15 cellular contexts compared by ENCODE assay signal in the genomic region with DNA sequence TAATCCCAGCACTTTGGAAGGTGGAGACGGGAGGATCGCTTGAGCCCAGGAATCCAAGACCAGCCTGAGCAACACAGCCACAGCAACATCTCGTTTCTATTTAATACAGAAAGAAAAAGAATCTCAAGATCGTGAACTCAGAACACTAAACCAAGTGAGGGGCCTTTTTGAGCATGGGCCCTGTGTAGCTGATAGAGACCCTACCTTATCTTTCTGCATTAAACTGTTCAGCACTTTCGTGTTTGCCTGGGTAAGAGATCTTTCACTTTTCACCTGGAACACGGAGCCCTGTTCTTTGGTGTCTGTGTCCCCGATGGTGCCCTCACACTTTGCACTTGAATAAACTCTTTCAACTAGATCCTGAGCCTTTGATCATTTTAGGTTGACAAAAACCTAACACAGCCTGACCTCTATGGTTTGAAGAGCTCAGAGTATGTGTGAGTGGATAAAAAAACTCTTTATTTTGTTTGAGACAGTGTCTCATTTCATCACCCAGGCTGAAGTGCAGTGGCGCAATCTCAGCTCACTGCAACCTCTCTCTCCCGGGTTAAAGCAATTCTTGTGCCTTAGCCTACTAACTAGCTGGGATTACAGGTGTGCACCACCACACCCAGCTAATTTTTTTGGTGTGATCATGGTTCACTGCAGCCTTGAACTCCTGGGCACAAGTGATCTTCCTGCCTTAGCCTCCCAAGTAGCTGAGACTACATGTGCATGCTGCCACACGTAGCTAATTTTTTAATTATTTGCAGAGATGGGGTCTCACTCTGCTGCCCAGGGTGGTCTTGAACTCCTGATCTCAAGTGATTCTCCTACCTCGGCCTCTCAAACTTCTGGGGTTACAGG.
DNase-seq lines count a peak whose midpoint lies in the region; ATAC-seq and TF ChIP-seq lines count a peak whose summit lies in the region.
"Had no signal": no experiment of that assay in that cellular context is flagged by ENCODE, and none has a peak within 500 bp of the region (broad histone marks: within the 10 kb centered on the region; RNA-seq: fewer than 3 reads in every experiment).

No MANE protein-coding gene starts in this region.

- no peak for DNase-seq in activated T-cell treated with anti-CD3 and anti-CD28 coated beads, Interleukin-2, amount 50 U/mL, for 24 hours
- DNase-seq in activated T-cell treated with anti-CD3 and anti-CD28 coated beads, Interleukin-2, amount 50 U/mL, for 1 hour = no peak
- DNase-seq in left lung = no peak
- peak; percentile 3 to 20 for DNase-seq in suprapubic skin (ENCODE audit: low spot score in 2 of 2)
- DNase-seq in stimulated activated CD4-positive, alpha-beta T cell treated with anti-CD3 and anti-CD28 coated beads, Interleukin-4, amount 100 ng/mL, for 4 hours = no peak
- DNase-seq: DMS53, HFFc6, NCI-H146, NCI-H2081 treated with DMSO at 0.1 percent for 48 hours, NCI-H446, NCI-H748 treated with DMSO at 0.1 percent for 48 hours had no signal

- H3K27me3 ChIP-seq in OCI-LY3 (ENCODE audit: low read depth, low read length) (no peaks in the 10 kb centered on the region), left lung (no peaks in the 10 kb centered on the region), suprapubic skin (no peaks in the 10 kb centered on the region)

- no peaks in the 10 kb centered on the region for H3K9me3 Mint-ChIP-seq in activated T-cell treated with anti-CD3 and anti-CD28 coated beads, Interleukin-2, amount 50 U/mL, for 24 hours
- H3K9me3 Mint-ChIP-seq: HFFc6 had no signal

- H3K27ac ChIP-seq in OCI-LY3 (ENCODE audit: low read length) = no peak overlapping the region
- no peak overlapping the region for H3K27ac ChIP-seq in left lung
- no peak overlapping the region for H3K27ac ChIP-seq in suprapubic skin

- H2AFZ ChIP-seq in OCI-LY3 (ENCODE audit: low read depth, low read length) = no peak overlapping the region

- peak overlapping the region; percentile 75 for H3K27ac Mint-ChIP-seq in activated T-cell treated with anti-CD3 and anti-CD28 coated beads, Interleukin-2, amount 50 U/mL, for 24 hours
- H3K27ac Mint-ChIP-seq: HFFc6 had no signal

- H3K9me3 ChIP-seq in OCI-LY3 (ENCODE audit: insufficient read depth, low read length) (no peaks in the 10 kb centered on the region), left lung (no peaks in the 10 kb centered on the region), suprapubic skin (no peaks in the 10 kb centered on the region)

- no peak overlapping the region for H3K9ac ChIP-seq in OCI-LY3 (ENCODE audit: low read length)

- H3K4me1 Mint-ChIP-seq in activated T-cell treated with anti-CD3 and anti-CD28 coated beads, Interleukin-2, amount 50 U/mL, for 24 hours (ENCODE audit: low read depth) = peaks cover 18% of the 10 kb centered on the region
- H3K4me1 Mint-ChIP-seq: CD14-positive monocyte had no signal

- H3K36me3 ChIP-seq in OCI-LY3 (replicated peaks; ENCODE audit: low read depth, low read length) (no peaks in the 10 kb centered on the region), left lung (no peaks in the 10 kb centered on the region), suprapubic skin (no peaks in the 10 kb centered on the region)

- no peaks in the 10 kb centered on the region for H3K36me3 Mint-ChIP-seq in activated T-cell treated with anti-CD3 and anti-CD28 coated beads, Interleukin-2, amount 50 U/mL, for 24 hours (ENCODE audit: low read depth)
- H3K36me3 Mint-ChIP-seq: CD14-positive monocyte had no signal

- intact Hi-C loops in left lung (cut with DNase I) = no loop called here

- no peak overlapping the region for H3K4me3 Mint-ChIP-seq in activated T-cell treated with anti-CD3 and anti-CD28 coated beads, Interleukin-2, amount 50 U/mL, for 24 hours
- H3K4me3 Mint-ChIP-seq: CD14-positive monocyte, HFFc6 had no signal

- ATAC-seq in left lung (peak; percentile 54), GM18867 (IDR thresholded peaks at IDR 0.05; ENCODE audit: unreplicated experiment) (no peak), HG03571 (IDR thresholded peaks at IDR 0.05; ENCODE audit: unreplicated experiment) (no peak)

- H3K79me2 ChIP-seq in OCI-LY3 (ENCODE audit: low read length) = no peaks in the 10 kb centered on the region

- H3K4me3 ChIP-seq in OCI-LY3 (ENCODE audit: low read length) = no peak overlapping the region
- no peak overlapping the region for H3K4me3 ChIP-seq in left lung
- H3K4me3 ChIP-seq in suprapubic skin = no peak overlapping the region

- no peak for TF ChIP-seq CTCF in OCI-LY3 (IDR thresholded peaks at IDR 0.05; ENCODE audit: low read depth, low read length)
- no peak for TF ChIP-seq CTCF in left lung (IDR thresholded peaks at IDR 0.05)
- no peak for TF ChIP-seq CTCF in suprapubic skin (IDR thresholded peaks at IDR 0.05)

- peak overlapping the region; percentile 15 for H3K4me2 ChIP-seq in OCI-LY3 (ENCODE audit: low read length)

- no peaks in the 10 kb centered on the region for H4K20me1 ChIP-seq in OCI-LY3 (ENCODE audit: insufficient read depth, low read length)

- peaks cover 13% of the 10 kb centered on the region for H3K4me1 ChIP-seq in OCI-LY3 (ENCODE audit: low read length)
- H3K4me1 ChIP-seq in left lung = no peaks in the 10 kb centered on the region
- no peaks in the 10 kb centered on the region for H3K4me1 ChIP-seq in suprapubic skin

- no peaks in the 10 kb centered on the region for H3K27me3 Mint-ChIP-seq in activated T-cell treated with anti-CD3 and anti-CD28 coated beads, Interleukin-2, amount 50 U/mL, for 24 hours

- no peak for TF ChIP-seq POLR2A in suprapubic skin (IDR thresholded peaks at IDR 0.05)

- WGBS in suprapubic skin = 77% methylated on average over 11 of the region's 11 CpGs

- no peak for TF ChIP-seq EP300 in suprapubic skin (IDR thresholded peaks at IDR 0.05)

Comparison
In these comparisons a context has a peak if more than half of its experiments do, and no peak if none do; other contexts are left out.
1. DNase-seq: peak in suprapubic skin (2 of 2); none in activated T-cell treated with anti-CD3 and anti-CD28 coated beads, Interleukin-2, amount 50 U/mL, for 24 hours (single experiment), activated T-cell treated with anti-CD3 and anti-CD28 coated beads, Interleukin-2, amount 50 U/mL, for 1 hour (single experiment), left lung (0 of 2) and stimulated activated CD4-positive, alpha-beta T cell treated with anti-CD3 and anti-CD28 coated beads, Interleukin-4, amount 100 ng/mL, for 4 hours (0 of 2).